1 cellular context compared by ENCODE assay signal in genomic region chr5:112860929-112861637, GRCh38.
TF ChIP-seq lines count a peak whose summit lies in the region.

Gene SRP19 (plus strand): TSS chr5:112861287. CDS start chr5:112861377, 90 bp downstream.

TF ChIP-seq in GM12878, 131 proteins besides CTCF, POLR2A, EP300 and RAD21 (continued from another document and continues in another):
- TF ChIP-seq, protein P1, sequence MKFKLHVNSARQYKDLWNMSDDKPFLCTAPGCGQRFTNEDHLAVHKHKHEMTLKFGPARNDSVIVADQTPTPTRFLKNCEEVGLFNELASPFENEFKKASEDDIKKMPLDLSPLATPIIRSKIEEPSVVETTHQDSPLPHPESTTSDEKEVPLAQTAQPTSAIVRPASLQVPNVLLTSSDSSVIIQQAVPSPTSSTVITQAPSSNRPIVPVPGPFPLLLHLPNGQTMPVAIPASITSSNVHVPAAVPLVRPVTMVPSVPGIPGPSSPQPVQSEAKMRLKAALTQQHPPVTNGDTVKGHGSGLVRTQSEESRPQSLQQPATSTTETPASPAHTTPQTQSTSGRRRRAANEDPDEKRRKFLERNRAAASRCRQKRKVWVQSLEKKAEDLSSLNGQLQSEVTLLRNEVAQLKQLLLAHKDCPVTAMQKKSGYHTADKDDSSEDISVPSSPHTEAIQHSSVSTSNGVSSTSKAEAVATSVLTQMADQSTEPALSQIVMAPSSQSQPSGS (IDR thresholded peaks at IDR 0.05; ENCODE audit: low read length): peak; percentile 68; the same call in 1 of the 2 replicates
- TF ChIP-seq POU2F2 (IDR thresholded peaks at IDR 0.05; ENCODE audit: borderline replicate concordance, low read depth, low read length): no peak
- TF ChIP-seq TCF7 (IDR thresholded peaks at IDR 0.05; ENCODE audit: borderline replicate concordance): no peak
- TF ChIP-seq TCF12 (IDR thresholded peaks at IDR 0.05; ENCODE audit: low read depth, low read length): peak; percentile 72
- TF ChIP-seq BCL11A (IDR thresholded peaks at IDR 0.05; ENCODE audit: low read depth, low read length): no peak
- no peak for TF ChIP-seq ATF3 (IDR thresholded peaks at IDR 0.05; ENCODE audit: borderline replicate concordance, extremely low read depth, low read depth, low read length)
- TF ChIP-seq, protein P2, sequence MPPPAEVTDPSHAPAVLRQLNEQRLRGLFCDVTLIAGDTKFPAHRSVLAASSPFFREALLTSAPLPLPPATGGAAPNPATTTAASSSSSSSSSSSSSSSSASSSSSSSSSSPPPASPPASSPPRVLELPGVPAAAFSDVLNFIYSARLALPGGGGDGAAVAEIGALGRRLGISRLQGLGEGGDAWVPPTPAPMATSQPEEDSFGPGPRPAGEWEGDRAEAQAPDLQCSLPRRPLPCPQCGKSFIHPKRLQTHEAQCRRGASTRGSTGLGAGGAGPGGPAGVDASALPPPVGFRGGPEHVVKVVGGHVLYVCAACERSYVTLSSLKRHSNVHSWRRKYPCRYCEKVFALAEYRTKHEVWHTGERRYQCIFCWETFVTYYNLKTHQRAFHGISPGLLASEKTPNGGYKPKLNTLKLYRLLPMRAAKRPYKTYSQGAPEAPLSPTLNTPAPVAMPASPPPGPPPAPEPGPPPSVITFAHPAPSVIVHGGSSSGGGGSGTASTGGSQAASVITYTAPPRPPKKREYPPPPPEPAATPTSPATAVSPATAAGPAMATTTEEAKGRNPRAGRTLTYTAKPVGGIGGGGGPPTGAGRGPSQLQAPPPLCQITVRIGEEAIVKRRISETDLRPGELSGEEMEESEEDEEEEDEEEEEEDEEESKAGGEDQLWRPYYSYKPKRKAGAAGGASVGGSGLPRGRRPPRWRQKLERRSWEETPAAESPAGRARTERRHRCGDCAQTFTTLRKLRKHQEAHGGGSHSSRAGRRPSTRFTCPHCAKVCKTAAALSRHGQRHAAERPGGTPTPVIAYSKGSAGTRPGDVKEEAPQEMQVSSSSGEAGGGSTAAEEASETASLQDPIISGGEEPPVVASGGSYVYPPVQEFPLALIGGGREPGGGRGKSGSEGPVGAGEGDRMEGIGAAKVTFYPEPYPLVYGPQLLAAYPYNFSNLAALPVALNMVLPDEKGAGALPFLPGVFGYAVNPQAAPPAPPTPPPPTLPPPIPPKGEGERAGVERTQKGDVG (CRISPR knock-in tag; IDR thresholded peaks at IDR 0.05): no peak
- TF ChIP-seq SREBF1 (IDR thresholded peaks at IDR 0.05; ENCODE audit: low read length): no peak
- TF ChIP-seq, protein P3, sequence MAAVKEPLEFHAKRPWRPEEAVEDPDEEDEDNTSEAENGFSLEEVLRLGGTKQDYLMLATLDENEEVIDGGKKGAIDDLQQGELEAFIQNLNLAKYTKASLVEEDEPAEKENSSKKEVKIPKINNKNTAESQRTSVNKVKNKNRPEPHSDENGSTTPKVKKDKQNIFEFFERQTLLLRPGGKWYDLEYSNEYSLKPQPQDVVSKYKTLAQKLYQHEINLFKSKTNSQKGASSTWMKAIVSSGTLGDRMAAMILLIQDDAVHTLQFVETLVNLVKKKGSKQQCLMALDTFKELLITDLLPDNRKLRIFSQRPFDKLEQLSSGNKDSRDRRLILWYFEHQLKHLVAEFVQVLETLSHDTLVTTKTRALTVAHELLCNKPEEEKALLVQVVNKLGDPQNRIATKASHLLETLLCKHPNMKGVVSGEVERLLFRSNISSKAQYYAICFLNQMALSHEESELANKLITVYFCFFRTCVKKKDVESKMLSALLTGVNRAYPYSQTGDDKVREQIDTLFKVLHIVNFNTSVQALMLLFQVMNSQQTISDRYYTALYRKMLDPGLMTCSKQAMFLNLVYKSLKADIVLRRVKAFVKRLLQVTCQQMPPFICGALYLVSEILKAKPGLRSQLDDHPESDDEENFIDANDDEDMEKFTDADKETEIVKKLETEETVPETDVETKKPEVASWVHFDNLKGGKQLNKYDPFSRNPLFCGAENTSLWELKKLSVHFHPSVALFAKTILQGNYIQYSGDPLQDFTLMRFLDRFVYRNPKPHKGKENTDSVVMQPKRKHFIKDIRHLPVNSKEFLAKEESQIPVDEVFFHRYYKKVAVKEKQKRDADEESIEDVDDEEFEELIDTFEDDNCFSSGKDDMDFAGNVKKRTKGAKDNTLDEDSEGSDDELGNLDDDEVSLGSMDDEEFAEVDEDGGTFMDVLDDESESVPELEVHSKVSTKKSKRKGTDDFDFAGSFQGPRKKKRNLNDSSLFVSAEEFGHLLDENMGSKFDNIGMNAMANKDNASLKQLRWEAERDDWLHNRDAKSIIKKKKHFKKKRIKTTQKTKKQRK (IDR thresholded peaks at IDR 0.05; ENCODE audit: low read depth, low read length): no peak
- no peak for TF ChIP-seq CUX1 (IDR thresholded peaks at IDR 0.05; ENCODE audit: insufficient replicate concordance, low read depth, low read length)
- no peak for TF ChIP-seq CEBPB (IDR thresholded peaks at IDR 0.05; ENCODE audit: borderline replicate concordance in 1 of 2, low read depth in 2 of 2, low read length in 2 of 2)
- no peak for TF ChIP-seq SUZ12 (IDR thresholded peaks at IDR 0.05; ENCODE audit: unreplicated experiment)
- peak; percentile 60; the same call in 1 of the 2 replicates for TF ChIP-seq ZNF207 (IDR thresholded peaks at IDR 0.05; ENCODE audit: borderline replicate concordance)
- TF ChIP-seq ZNF622 (IDR thresholded peaks at IDR 0.05): no peak
- no peak for TF ChIP-seq NR2C1 (IDR thresholded peaks at IDR 0.05)
- peak; percentile 92 for TF ChIP-seq CREM (IDR thresholded peaks at IDR 0.05; ENCODE audit: low read depth)
- TF ChIP-seq EED (IDR thresholded peaks at IDR 0.05; ENCODE audit: low read depth): peak; percentile 42; the same call in 1 of the 2 replicates
- peak; percentile 84 for TF ChIP-seq POLR2AphosphoS5 (IDR thresholded peaks at IDR 0.05; ENCODE audit: low read length)
- TF ChIP-seq SKIL (IDR thresholded peaks at IDR 0.05; ENCODE audit: low read depth, poor library complexity, severe bottlenecking): no peak
- no peak for TF ChIP-seq STAT3 (IDR thresholded peaks at IDR 0.05; ENCODE audit: low read depth, low read length)
- no peak for TF ChIP-seq PRDM15 (CRISPR knock-in tag; IDR thresholded peaks at IDR 0.05)
- no peak for TF ChIP-seq EGR1 (IDR thresholded peaks at IDR 0.05; ENCODE audit: borderline replicate concordance in 1 of 2, low read depth in 2 of 2, low read length in 2 of 2)
- TF ChIP-seq BMI1 (IDR thresholded peaks at IDR 0.05; ENCODE audit: borderline replicate concordance): no peak
- TF ChIP-seq FOXK2 (IDR thresholded peaks at IDR 0.05): peak; percentile 27; the same call in 1 of the 2 replicates
- TF ChIP-seq, protein P4, sequence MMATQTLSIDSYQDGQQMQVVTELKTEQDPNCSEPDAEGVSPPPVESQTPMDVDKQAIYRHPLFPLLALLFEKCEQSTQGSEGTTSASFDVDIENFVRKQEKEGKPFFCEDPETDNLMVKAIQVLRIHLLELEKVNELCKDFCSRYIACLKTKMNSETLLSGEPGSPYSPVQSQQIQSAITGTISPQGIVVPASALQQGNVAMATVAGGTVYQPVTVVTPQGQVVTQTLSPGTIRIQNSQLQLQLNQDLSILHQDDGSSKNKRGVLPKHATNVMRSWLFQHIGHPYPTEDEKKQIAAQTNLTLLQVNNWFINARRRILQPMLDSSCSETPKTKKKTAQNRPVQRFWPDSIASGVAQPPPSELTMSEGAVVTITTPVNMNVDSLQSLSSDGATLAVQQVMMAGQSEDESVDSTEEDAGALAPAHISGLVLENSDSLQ (IDR thresholded peaks at IDR 0.05): peak; percentile 99
- TF ChIP-seq, protein P5, sequence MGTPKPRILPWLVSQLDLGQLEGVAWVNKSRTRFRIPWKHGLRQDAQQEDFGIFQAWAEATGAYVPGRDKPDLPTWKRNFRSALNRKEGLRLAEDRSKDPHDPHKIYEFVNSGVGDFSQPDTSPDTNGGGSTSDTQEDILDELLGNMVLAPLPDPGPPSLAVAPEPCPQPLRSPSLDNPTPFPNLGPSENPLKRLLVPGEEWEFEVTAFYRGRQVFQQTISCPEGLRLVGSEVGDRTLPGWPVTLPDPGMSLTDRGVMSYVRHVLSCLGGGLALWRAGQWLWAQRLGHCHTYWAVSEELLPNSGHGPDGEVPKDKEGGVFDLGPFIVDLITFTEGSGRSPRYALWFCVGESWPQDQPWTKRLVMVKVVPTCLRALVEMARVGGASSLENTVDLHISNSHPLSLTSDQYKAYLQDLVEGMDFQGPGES (IDR thresholded peaks at IDR 0.05): 0 out of 2 replicates have a peak, but pooled peaks have one; percentile 55
- no peak for TF ChIP-seq MTA2 (IDR thresholded peaks at IDR 0.05; ENCODE audit: low read depth)
- TF ChIP-seq KLF5 (IDR thresholded peaks at IDR 0.05; ENCODE audit: partially characterized antibody): peak; percentile 28
- no peak for TF ChIP-seq KAT2A (conservative IDR thresholded peaks at IDR 0.05; ENCODE audit: control insufficient read depth, low read depth, low read length)
- TF ChIP-seq, protein P6, sequence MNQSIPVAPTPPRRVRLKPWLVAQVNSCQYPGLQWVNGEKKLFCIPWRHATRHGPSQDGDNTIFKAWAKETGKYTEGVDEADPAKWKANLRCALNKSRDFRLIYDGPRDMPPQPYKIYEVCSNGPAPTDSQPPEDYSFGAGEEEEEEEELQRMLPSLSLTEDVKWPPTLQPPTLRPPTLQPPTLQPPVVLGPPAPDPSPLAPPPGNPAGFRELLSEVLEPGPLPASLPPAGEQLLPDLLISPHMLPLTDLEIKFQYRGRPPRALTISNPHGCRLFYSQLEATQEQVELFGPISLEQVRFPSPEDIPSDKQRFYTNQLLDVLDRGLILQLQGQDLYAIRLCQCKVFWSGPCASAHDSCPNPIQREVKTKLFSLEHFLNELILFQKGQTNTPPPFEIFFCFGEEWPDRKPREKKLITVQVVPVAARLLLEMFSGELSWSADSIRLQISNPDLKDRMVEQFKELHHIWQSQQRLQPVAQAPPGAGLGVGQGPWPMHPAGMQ (IDR thresholded peaks at IDR 0.05; ENCODE audit: borderline replicate concordance): peak; percentile 80
- no peak for TF ChIP-seq KDM1A (IDR thresholded peaks at IDR 0.05; ENCODE audit: borderline replicate concordance)
